Comparison of ENCODE assay signal across 1 cellular context in the genomic region with DNA sequence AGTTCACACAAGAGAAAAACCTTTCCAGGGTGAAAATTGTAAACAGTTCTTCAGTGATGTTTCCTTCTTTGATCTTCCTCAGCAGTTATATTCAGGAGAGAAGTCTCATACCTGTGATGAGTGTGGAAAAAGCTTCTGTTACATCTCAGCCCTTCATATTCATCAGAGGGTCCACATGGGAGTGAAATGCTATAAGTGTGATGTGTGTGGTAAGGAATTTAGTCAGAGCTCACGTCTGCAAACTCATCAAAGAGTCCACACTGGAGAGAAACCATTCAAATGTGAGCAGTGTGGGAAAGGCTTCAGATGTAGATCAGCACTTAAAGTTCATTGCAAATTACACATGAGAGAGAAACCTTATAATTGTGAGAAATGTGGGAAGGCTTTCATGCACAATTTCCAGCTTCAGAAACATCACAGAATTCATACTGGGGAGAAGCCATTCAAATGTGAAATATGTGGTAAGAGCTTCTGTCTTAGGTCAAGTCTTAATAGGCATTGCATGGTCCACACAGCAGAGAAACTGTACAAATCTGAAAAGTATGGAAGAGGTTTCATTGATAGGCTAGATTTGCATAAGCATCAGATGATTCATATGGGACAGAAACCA.
A peak's percentile ranks its signal among the peaks of the same experiment; 100 is the strongest.
TF ChIP-seq lines count a peak whose summit lies in the region.

No MANE protein-coding gene starts in this region.

TF ChIP-seq in GM12878, 131 proteins besides CTCF, POLR2A, EP300 and RAD21:
- TF ChIP-seq RUNX3 (IDR thresholded peaks at IDR 0.05; ENCODE audit: low read length) = no peak
- peak; percentile 80 for TF ChIP-seq KLF5 (IDR thresholded peaks at IDR 0.05; ENCODE audit: partially characterized antibody)
- no peak for TF ChIP-seq NBN (IDR thresholded peaks at IDR 0.05)
- TF ChIP-seq, protein P1, sequence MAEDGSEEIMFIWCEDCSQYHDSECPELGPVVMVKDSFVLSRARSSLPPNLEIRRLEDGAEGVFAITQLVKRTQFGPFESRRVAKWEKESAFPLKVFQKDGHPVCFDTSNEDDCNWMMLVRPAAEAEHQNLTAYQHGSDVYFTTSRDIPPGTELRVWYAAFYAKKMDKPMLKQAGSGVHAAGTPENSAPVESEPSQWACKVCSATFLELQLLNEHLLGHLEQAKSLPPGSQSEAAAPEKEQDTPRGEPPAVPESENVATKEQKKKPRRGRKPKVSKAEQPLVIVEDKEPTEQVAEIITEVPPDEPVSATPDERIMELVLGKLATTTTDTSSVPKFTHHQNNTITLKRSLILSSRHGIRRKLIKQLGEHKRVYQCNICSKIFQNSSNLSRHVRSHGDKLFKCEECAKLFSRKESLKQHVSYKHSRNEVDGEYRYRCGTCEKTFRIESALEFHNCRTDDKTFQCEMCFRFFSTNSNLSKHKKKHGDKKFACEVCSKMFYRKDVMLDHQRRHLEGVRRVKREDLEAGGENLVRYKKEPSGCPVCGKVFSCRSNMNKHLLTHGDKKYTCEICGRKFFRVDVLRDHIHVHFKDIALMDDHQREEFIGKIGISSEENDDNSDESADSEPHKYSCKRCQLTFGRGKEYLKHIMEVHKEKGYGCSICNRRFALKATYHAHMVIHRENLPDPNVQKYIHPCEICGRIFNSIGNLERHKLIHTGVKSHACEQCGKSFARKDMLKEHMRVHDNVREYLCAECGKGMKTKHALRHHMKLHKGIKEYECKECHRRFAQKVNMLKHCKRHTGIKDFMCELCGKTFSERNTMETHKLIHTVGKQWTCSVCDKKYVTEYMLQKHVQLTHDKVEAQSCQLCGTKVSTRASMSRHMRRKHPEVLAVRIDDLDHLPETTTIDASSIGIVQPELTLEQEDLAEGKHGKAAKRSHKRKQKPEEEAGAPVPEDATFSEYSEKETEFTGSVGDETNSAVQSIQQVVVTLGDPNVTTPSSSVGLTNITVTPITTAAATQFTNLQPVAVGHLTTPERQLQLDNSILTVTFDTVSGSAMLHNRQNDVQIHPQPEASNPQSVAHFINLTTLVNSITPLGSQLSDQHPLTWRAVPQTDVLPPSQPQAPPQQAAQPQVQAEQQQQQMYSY (CRISPR knock-in tag; IDR thresholded peaks at IDR 0.05) = no peak
- TF ChIP-seq, protein P2, sequence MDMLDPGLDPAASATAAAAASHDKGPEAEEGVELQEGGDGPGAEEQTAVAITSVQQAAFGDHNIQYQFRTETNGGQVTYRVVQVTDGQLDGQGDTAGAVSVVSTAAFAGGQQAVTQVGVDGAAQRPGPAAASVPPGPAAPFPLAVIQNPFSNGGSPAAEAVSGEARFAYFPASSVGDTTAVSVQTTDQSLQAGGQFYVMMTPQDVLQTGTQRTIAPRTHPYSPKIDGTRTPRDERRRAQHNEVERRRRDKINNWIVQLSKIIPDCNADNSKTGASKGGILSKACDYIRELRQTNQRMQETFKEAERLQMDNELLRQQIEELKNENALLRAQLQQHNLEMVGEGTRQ (IDR thresholded peaks at IDR 0.05; ENCODE audit: borderline replicate concordance, low read depth, low read length) = no peak
- TF ChIP-seq HCFC1 (IDR thresholded peaks at IDR 0.05; ENCODE audit: low read length) = no peak
- no peak for TF ChIP-seq YY1 (IDR thresholded peaks at IDR 0.05; ENCODE audit: low read depth, low read length)
- peak; percentile 89 for TF ChIP-seq CBX5 (IDR thresholded peaks at IDR 0.05; ENCODE audit: low read depth)
TF ChIP-seq in GM12878: peak in this region for 2.
